8 cellular contexts compared by ENCODE assay signal in genomic region chr4:15682790-15683495, GRCh38. TPM values are rescaled to one million over a fixed set of nuclear protein-coding genes. Genes with fewer than 3 reads are reported as not detected.
DNase-seq lines count a peak whose midpoint lies in the region; ATAC-seq, FAIRE-seq and TF ChIP-seq lines count a peak whose summit lies in the region.

No MANE protein-coding gene starts in this region.

- H3K4me2 ChIP-seq in OCI-LY3 (ENCODE audit: low read length) (peak overlapping the region; percentile 65), endothelial cell of umbilical vein (ENCODE audit: insufficient read depth, low read length) (peak overlapping the region; percentile 99)

- TF ChIP-seq CTCF in GM12864 (IDR thresholded peaks at IDR 0.05; ENCODE audit: low read depth, low read length, missing control alignments) (no peak), OCI-LY3 (IDR thresholded peaks at IDR 0.05; ENCODE audit: low read depth, low read length) (no peak), endothelial cell of umbilical vein (IDR thresholded peaks at IDR 0.05; ENCODE audit: extremely low read depth in 1 of 2, insufficient read depth in 1 of 2, low read depth in 1 of 2, low read length in 2 of 2) (no peak), prostate gland (IDR thresholded peaks at IDR 0.05) (no peak)

- no peaks in the 10 kb centered on the region for H3K9me1 ChIP-seq in endothelial cell of umbilical vein (replicated peaks; ENCODE audit: control insufficient read depth, extremely low read depth, insufficient read depth, low read length)

- H2AFZ ChIP-seq in OCI-LY3 (ENCODE audit: low read depth, low read length), result no peak overlapping the region
- H2AFZ ChIP-seq in endothelial cell of umbilical vein (ENCODE audit: low read depth, low read length), result no peak overlapping the region

- H3K27ac ChIP-seq in OCI-LY3 (ENCODE audit: low read length), result no peak overlapping the region
- H3K27ac ChIP-seq in endothelial cell of umbilical vein (ENCODE audit: insufficient read depth, low read depth, low read length), result peak overlapping the region; percentile 95
- no peak overlapping the region for H3K27ac ChIP-seq in prostate gland

- H3K36me3 ChIP-seq in OCI-LY3 (replicated peaks; ENCODE audit: low read depth, low read length), result peaks cover 16% of the 10 kb centered on the region
- peaks cover 0 to 5% of the 10 kb centered on the region in 2 experiments for H3K36me3 ChIP-seq in endothelial cell of umbilical vein (ENCODE audit: control insufficient read depth in 2 of 2, extremely low read depth in 1 of 2, insufficient read depth in 2 of 2, low read length in 2 of 2)
- no peaks in the 10 kb centered on the region for H3K36me3 ChIP-seq in prostate gland

- CTCF ChIA-PET in endothelial cell of umbilical vein (lab: Charles Lee), result interaction anchor here (0.9 to 1.9 kb wide), 6 partner anchors 13 to 123 kb away, joined by 3 to 8 read pairs (median 4); partner anchors contain the start of genes BST1 and FBXL5

- no peak for DNase-seq in GM12864 (ENCODE audit: low read depth)
- DNase-seq in endothelial cell of umbilical vein (ENCODE audit: low read depth, low spot score), result no peak
- no peak for DNase-seq in prostate gland (ENCODE audit: low spot score)
- DNase-seq in effector CD8-positive, alpha-beta T cell (lab: John Stamatoyannopoulos, UW), result no peak
- no peak for DNase-seq in NCI-H1105 treated with DMSO at 0.1 percent for 48 hours (lab: John Stamatoyannopoulos, UW)
- no peak for DNase-seq in NCI-H748 treated with DMSO at 0.1 percent for 48 hours (lab: John Stamatoyannopoulos, UW)

- FAIRE-seq in endothelial cell of umbilical vein (lab: Jason Lieb, UNC), result no peak

- H3K27me3 ChIP-seq in OCI-LY3 (ENCODE audit: low read depth, low read length), result no peaks in the 10 kb centered on the region
- no peaks in the 10 kb centered on the region for H3K27me3 ChIP-seq in endothelial cell of umbilical vein (ENCODE audit: control insufficient read depth in 2 of 2, insufficient read depth in 2 of 2, low read length in 2 of 2)
- H3K27me3 ChIP-seq in prostate gland (replicated peaks; ENCODE audit: insufficient read depth), result no peaks in the 10 kb centered on the region

- no peaks in the 10 kb centered on the region for H4K20me1 ChIP-seq in OCI-LY3 (ENCODE audit: insufficient read depth, low read length)
- no peaks in the 10 kb centered on the region for H4K20me1 ChIP-seq in endothelial cell of umbilical vein (replicated peaks; ENCODE audit: control insufficient read depth, extremely low read depth, insufficient read depth, low read length)

- no TSS peak for BruUV-seq in endothelial cell of umbilical vein (replicated peaks; lab: Mats Ljungman, UMichigan)

- H3K4me1 ChIP-seq in OCI-LY3 (ENCODE audit: low read length) (peaks cover 13% of the 10 kb centered on the region), endothelial cell of umbilical vein (ENCODE audit: control insufficient read depth, extremely low read depth, insufficient read depth, low read length) (peaks cover 40% of the 10 kb centered on the region), prostate gland (replicated peaks) (peaks cover 3% of the 10 kb centered on the region)

- TF ChIP-seq POLR2A in endothelial cell of umbilical vein (IDR thresholded peaks at IDR 0.05; ENCODE audit: low read depth, low read length), result no peak
- no peak for TF ChIP-seq POLR2A in prostate gland (IDR thresholded peaks at IDR 0.05)

- POLR2A ChIA-PET in endothelial cell of umbilical vein (lab: Charles Lee), result no interaction called here

- WGBS in prostate gland, result 62% methylated on average over 6 of the region's 6 CpGs

- dilution Hi-C loops in endothelial cell of umbilical vein (cut with MboI; ENCODE audit: extremely low pct_ligation_motif_present, low sequenced_read_pairs), result no loop called here

- H3K79me2 ChIP-seq in OCI-LY3 (ENCODE audit: low read length) (peaks cover 23% of the 10 kb centered on the region), endothelial cell of umbilical vein (ENCODE audit: control insufficient read depth, insufficient read depth, low read length) (peaks cover 64% of the 10 kb centered on the region)

- no peak overlapping the region for H3K9ac ChIP-seq in OCI-LY3 (ENCODE audit: low read length)
- H3K9ac ChIP-seq in endothelial cell of umbilical vein (replicated peaks; ENCODE audit: extremely low read depth, insufficient read depth, low read length), result peak overlapping the region; percentile 99

- no peaks in the 10 kb centered on the region for H3K9me3 ChIP-seq in OCI-LY3 (ENCODE audit: insufficient read depth, low read length)
- H3K9me3 ChIP-seq in endothelial cell of umbilical vein (replicated peaks; ENCODE audit: control insufficient read depth, insufficient read depth, low read length), result no peaks in the 10 kb centered on the region
- H3K9me3 ChIP-seq in prostate gland, result no peaks in the 10 kb centered on the region

- intact Hi-C loops in endothelial cell of umbilical vein (cut with micrococcal nuclease) (no loop called here), prostate gland (cut with DNase I) (no loop called here)

- peak overlapping the region; percentile 61; the same call in 1 of the 2 replicates for H3K4me3 ChIP-seq in GM12864 (ENCODE audit: low read depth, low read length)
- peak overlapping the region; percentile 98 for H3K4me3 ChIP-seq in OCI-LY3 (ENCODE audit: low read length)
- H3K4me3 ChIP-seq in endothelial cell of umbilical vein (replicated peaks in 1 of 3; ENCODE audit: insufficient read depth in 1 of 3, low read depth in 1 of 3, low read length in 3 of 3), result peak overlapping the region; percentile 65 to 98 (median 87)
- peak overlapping the region; percentile 61 to 62 for H3K4me3 ChIP-seq in prostate gland

- no peak for ATAC-seq in HG03439 (IDR thresholded peaks at IDR 0.05; ENCODE audit: unreplicated experiment)

TF ChIP-seq in endothelial cell of umbilical vein, 7 proteins besides CTCF, POLR2A, EP300 and RAD21:
- TF ChIP-seq GATA2 (IDR thresholded peaks at IDR 0.05; ENCODE audit: insufficient read depth, insufficient read length, low read depth, low read length), result no peak
- TF ChIP-seq MAX (IDR thresholded peaks at IDR 0.05; ENCODE audit: insufficient read depth, insufficient read length), result no peak
- TF ChIP-seq JUN (IDR thresholded peaks at IDR 0.05; ENCODE audit: borderline replicate concordance, insufficient read depth, insufficient read length, low read depth), result no peak
- no peak for TF ChIP-seq POLR2AphosphoS5 (IDR thresholded peaks at IDR 0.05; ENCODE audit: insufficient read depth, low read depth, low read length)
- TF ChIP-seq MYC (IDR thresholded peaks at IDR 0.05; ENCODE audit: low read depth, low read length), result no peak
- TF ChIP-seq FOS (IDR thresholded peaks at IDR 0.05; ENCODE audit: borderline replicate concordance, insufficient read depth, low read length), result no peak
- TF ChIP-seq EZH2 (IDR thresholded peaks at IDR 0.05; ENCODE audit: borderline replicate concordance, low read depth, low read length, severe bottlenecking), result no peak

RNA-seq across cellular contexts. Expression of gene FAM200B, which starts 1.3 kb away (rescaled TPM):
- total RNA-seq in endothelial cell of umbilical vein, result 20.6 and 24.6 TPM in 2 replicates
- 10.7 and 13.9 TPM in 2 replicates for polyA plus RNA-seq in endothelial cell of umbilical vein
- 28.5 and 32.3 TPM in 2 replicates for polyA plus RNA-seq in endothelial cell of umbilical vein (2011; cell fraction: cytosol; rRNA removed)
- polyA plus RNA-seq in endothelial cell of umbilical vein (2011; cell fraction: nucleus; rRNA removed), result 20.7 and 29.1 TPM in 2 replicates
- 29.0 and 40.6 TPM in 2 replicates for polyA plus RNA-seq in endothelial cell of umbilical vein (2012)
- polyA minus RNA-seq in endothelial cell of umbilical vein, result 3.2 and 5.7 TPM in 2 replicates
- polyA minus RNA-seq in endothelial cell of umbilical vein (2011; cell fraction: cytosol; rRNA and poly(A)+ RNA removed), result 11.1 TPM
- polyA minus RNA-seq in endothelial cell of umbilical vein (2011; cell fraction: nucleus; rRNA and poly(A)+ RNA removed), result 8.7 and 11.2 TPM in 2 replicates
- total RNA-seq in prostate gland, result 10 to 100 TPM; 38.9 to 52.5 TPM

RNA-seq across cellular contexts. Expression of gene BST1, which starts 19.9 kb away (rescaled TPM):
- total RNA-seq in endothelial cell of umbilical vein (6.6 and 10.7 TPM in 2 replicates), prostate gland (1 to 10 TPM; 1.1 to 2.3 TPM)
- 14.0 and 14.9 TPM in 2 replicates for polyA plus RNA-seq in endothelial cell of umbilical vein
- polyA plus RNA-seq in endothelial cell of umbilical vein (2011; cell fraction: cytosol; rRNA removed), result 12.9 and 13.9 TPM in 2 replicates
- polyA plus RNA-seq in endothelial cell of umbilical vein (2011; cell fraction: nucleus; rRNA removed), result 4.9 and 5.7 TPM in 2 replicates
- polyA plus RNA-seq in endothelial cell of umbilical vein (2012), result 16.0 and 18.3 TPM in 2 replicates
- polyA minus RNA-seq in endothelial cell of umbilical vein, result 3.5 and 6.5 TPM in 2 replicates
- polyA minus RNA-seq in endothelial cell of umbilical vein (2011; cell fraction: cytosol; rRNA and poly(A)+ RNA removed), result not detected
- polyA minus RNA-seq in endothelial cell of umbilical vein (2011; cell fraction: nucleus; rRNA and poly(A)+ RNA removed), result 2.0 and 2.1 TPM in 2 replicates

RNA-seq across cellular contexts. Expression of gene FBXL5, which starts 27.8 kb away (rescaled TPM):
- total RNA-seq in endothelial cell of umbilical vein (60.2 and 64.8 TPM in 2 replicates), prostate gland (100 to 1,000 TPM in 1 of 2 donors, 10 to 100 TPM in 1; 86.0 to 123 TPM)
- 42.2 and 44.1 TPM in 2 replicates for polyA plus RNA-seq in endothelial cell of umbilical vein
- polyA plus RNA-seq in endothelial cell of umbilical vein (2011; cell fraction: cytosol; rRNA removed), result 40.4 and 40.8 TPM in 2 replicates
- 35.5 and 47.9 TPM in 2 replicates for polyA plus RNA-seq in endothelial cell of umbilical vein (2011; cell fraction: nucleus; rRNA removed)
- 43.9 and 62.3 TPM in 2 replicates for polyA plus RNA-seq in endothelial cell of umbilical vein (2012)
- 75.6 and 101 TPM in 2 replicates for polyA minus RNA-seq in endothelial cell of umbilical vein
- polyA minus RNA-seq in endothelial cell of umbilical vein (2011; cell fraction: cytosol; rRNA and poly(A)+ RNA removed), result 13.1 TPM
- polyA minus RNA-seq in endothelial cell of umbilical vein (2011; cell fraction: nucleus; rRNA and poly(A)+ RNA removed), result 65.1 and 76.1 TPM in 2 replicates
